Comparison of ENCODE assay signal across 1 cellular context in the genomic region with DNA sequence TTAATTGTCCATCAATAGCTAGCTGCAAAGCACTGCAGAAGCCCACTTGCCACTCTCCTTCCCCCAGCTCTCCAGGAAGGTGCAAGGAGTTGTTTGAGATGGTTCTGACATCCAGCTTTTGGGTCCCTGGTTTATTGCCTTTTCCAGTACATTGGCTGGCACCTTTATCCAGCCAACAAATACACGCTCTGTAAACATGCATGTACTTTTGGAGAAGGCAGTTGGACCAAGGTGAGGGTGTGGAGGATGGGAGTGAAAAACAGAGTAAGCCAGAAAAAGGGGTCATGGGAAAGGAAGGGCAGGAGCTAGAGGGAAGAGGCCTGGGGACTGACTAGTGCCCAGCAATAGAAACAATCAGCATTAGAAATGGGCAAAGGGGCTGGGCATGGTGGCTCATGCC.
TF ChIP-seq lines count a peak whose summit lies in the region.

No MANE protein-coding gene starts in this region.

TF ChIP-seq in liver, 16 proteins besides CTCF, POLR2A, EP300 and RAD21:
- peak in 1 of 2 donors; percentile 46 for TF ChIP-seq EGR1 (IDR thresholded peaks at IDR 0.05; ENCODE audit: low read depth in 2 of 2)
- TF ChIP-seq, protein P1, sequence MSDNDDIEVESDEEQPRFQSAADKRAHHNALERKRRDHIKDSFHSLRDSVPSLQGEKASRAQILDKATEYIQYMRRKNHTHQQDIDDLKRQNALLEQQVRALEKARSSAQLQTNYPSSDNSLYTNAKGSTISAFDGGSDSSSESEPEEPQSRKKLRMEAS (IDR thresholded peaks at IDR 0.05) = peak; percentile 81
- TF ChIP-seq, protein P2, sequence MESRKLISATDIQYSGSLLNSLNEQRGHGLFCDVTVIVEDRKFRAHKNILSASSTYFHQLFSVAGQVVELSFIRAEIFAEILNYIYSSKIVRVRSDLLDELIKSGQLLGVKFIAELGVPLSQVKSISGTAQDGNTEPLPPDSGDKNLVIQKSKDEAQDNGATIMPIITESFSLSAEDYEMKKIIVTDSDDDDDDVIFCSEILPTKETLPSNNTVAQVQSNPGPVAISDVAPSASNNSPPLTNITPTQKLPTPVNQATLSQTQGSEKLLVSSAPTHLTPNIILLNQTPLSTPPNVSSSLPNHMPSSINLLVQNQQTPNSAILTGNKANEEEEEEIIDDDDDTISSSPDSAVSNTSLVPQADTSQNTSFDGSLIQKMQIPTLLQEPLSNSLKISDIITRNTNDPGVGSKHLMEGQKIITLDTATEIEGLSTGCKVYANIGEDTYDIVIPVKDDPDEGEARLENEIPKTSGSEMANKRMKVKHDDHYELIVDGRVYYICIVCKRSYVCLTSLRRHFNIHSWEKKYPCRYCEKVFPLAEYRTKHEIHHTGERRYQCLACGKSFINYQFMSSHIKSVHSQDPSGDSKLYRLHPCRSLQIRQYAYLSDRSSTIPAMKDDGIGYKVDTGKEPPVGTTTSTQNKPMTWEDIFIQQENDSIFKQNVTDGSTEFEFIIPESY (IDR thresholded peaks at IDR 0.05) = peak; percentile 61
- TF ChIP-seq HNF4A (conservative IDR thresholded peaks at IDR 0.05) = peak; percentile 68 to 84
- TF ChIP-seq RXRA (IDR thresholded peaks at IDR 0.05) = peak; percentile 85 to 93
- peak; percentile 40 for TF ChIP-seq YY1 (IDR thresholded peaks at IDR 0.05)
- no peak for TF ChIP-seq TAF1 (conservative IDR thresholded peaks at IDR 0.05)
- peak; percentile 24 to 68 for TF ChIP-seq JUND (IDR thresholded peaks at IDR 0.05)
- TF ChIP-seq FOXA1 (IDR thresholded peaks at IDR 0.05) = peak; percentile 95
- TF ChIP-seq, protein P3, sequence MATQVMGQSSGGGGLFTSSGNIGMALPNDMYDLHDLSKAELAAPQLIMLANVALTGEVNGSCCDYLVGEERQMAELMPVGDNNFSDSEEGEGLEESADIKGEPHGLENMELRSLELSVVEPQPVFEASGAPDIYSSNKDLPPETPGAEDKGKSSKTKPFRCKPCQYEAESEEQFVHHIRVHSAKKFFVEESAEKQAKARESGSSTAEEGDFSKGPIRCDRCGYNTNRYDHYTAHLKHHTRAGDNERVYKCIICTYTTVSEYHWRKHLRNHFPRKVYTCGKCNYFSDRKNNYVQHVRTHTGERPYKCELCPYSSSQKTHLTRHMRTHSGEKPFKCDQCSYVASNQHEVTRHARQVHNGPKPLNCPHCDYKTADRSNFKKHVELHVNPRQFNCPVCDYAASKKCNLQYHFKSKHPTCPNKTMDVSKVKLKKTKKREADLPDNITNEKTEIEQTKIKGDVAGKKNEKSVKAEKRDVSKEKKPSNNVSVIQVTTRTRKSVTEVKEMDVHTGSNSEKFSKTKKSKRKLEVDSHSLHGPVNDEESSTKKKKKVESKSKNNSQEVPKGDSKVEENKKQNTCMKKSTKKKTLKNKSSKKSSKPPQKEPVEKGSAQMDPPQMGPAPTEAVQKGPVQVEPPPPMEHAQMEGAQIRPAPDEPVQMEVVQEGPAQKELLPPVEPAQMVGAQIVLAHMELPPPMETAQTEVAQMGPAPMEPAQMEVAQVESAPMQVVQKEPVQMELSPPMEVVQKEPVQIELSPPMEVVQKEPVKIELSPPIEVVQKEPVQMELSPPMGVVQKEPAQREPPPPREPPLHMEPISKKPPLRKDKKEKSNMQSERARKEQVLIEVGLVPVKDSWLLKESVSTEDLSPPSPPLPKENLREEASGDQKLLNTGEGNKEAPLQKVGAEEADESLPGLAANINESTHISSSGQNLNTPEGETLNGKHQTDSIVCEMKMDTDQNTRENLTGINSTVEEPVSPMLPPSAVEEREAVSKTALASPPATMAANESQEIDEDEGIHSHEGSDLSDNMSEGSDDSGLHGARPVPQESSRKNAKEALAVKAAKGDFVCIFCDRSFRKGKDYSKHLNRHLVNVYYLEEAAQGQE (IDR thresholded peaks at IDR 0.05) = no peak
- TF ChIP-seq NR2F2 (IDR thresholded peaks at IDR 0.05) = no peak
- TF ChIP-seq FOXA2 (IDR thresholded peaks at IDR 0.05) = peak; percentile 98
- TF ChIP-seq HNF4G (IDR thresholded peaks at IDR 0.05) = peak; percentile 38
- TF ChIP-seq SP1 (IDR thresholded peaks at IDR 0.05) = peak; percentile 79
- TF ChIP-seq, protein P4, sequence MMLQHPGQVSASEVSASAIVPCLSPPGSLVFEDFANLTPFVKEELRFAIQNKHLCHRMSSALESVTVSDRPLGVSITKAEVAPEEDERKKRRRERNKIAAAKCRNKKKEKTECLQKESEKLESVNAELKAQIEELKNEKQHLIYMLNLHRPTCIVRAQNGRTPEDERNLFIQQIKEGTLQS (IDR thresholded peaks at IDR 0.05) = no peak
- peak in 1 of 2 donors; percentile 15 for TF ChIP-seq GABPA (IDR thresholded peaks at IDR 0.05 in 1 of 2, conservative IDR thresholded peaks at IDR 0.05 in 1 of 2)
TF ChIP-seq in liver: peak in this region for 12.
